In genomic region chrX:112642349-112642748, GRCh38 we compare ENCODE assay signal across 8 cellular contexts. TPM values are rescaled to one million over a fixed set of nuclear protein-coding genes. Genes with fewer than 3 reads are reported as not detected.
DNase-seq lines count a peak whose midpoint lies in the region; ATAC-seq, FAIRE-seq and TF ChIP-seq lines count a peak whose summit lies in the region.

No MANE protein-coding gene starts in this region.

- H3K4me3 ChIP-seq in DND-41 (ENCODE audit: low read depth in 1 of 2, low read length in 2 of 2) (no peak overlapping the region), epithelial cell of esophagus (ENCODE audit: low read length) (no peak overlapping the region), mesendoderm (ENCODE audit: low read length) (no peak overlapping the region), uterus (no peak overlapping the region)

- H3K9ac ChIP-seq in DND-41 (ENCODE audit: low read depth, low read length), result no peak overlapping the region
- H3K9ac ChIP-seq in mesendoderm (ENCODE audit: low read length), result no peak overlapping the region

- H2AK5ac ChIP-seq in mesendoderm (ENCODE audit: low read length), result no peak overlapping the region

- no peak overlapping the region for H4K8ac ChIP-seq in mesendoderm (ENCODE audit: low read depth, low read length)

- no peak for TF ChIP-seq POLR2A in uterus (IDR thresholded peaks at IDR 0.05)

- no peaks in the 10 kb centered on the region for H3K36me3 ChIP-seq in DND-41 (ENCODE audit: insufficient read depth, low read length)
- no peaks in the 10 kb centered on the region for H3K36me3 ChIP-seq in mesendoderm (ENCODE audit: control insufficient read depth, insufficient read depth, low read length)
- H3K36me3 ChIP-seq in uterus, result no peaks in the 10 kb centered on the region

- H3K9me3 ChIP-seq in DND-41 (ENCODE audit: insufficient read depth, low read length, severe bottlenecking), result no peaks in the 10 kb centered on the region
- no peaks in the 10 kb centered on the region for H3K9me3 ChIP-seq in uterus

- H3K79me1 ChIP-seq in mesendoderm (ENCODE audit: low read length), result no peaks in the 10 kb centered on the region

- H3K23ac ChIP-seq in mesendoderm (ENCODE audit: low read length), result no peak overlapping the region

- no peak overlapping the region for H3K4me2 ChIP-seq in DND-41 (ENCODE audit: insufficient read depth, low read length)
- H3K4me2 ChIP-seq in mesendoderm (ENCODE audit: low read length), result no peak overlapping the region

- no peak overlapping the region for H2BK15ac ChIP-seq in mesendoderm (replicated peaks; ENCODE audit: low read depth)

- ATAC-seq in DND-41 (ENCODE audit: insufficient read depth, low read depth) (peak; percentile 92), GM21723 (IDR thresholded peaks at IDR 0.05; ENCODE audit: unreplicated experiment) (peak; percentile 44), HG03045 (IDR thresholded peaks at IDR 0.05; ENCODE audit: unreplicated experiment) (no peak)

- intact Hi-C loops in uterus (cut with DNase I; ENCODE audit: low total_unique reads), result no loop called here

- H3K4me1 ChIP-seq in DND-41 (ENCODE audit: insufficient read depth, low read length), result peaks cover 7% of the 10 kb centered on the region
- H3K4me1 ChIP-seq in mesendoderm (ENCODE audit: control insufficient read depth, low read depth, low read length), result no peaks in the 10 kb centered on the region
- no peaks in the 10 kb centered on the region for H3K4me1 ChIP-seq in uterus

- no peak overlapping the region for H3K18ac ChIP-seq in mesendoderm (ENCODE audit: low read length)

- no CpG with 5 or more reads among the region's 3 CpGs for WGBS in mesendoderm (ENCODE audit: extremely low coverage, insufficient coverage, low lambda C conversion rate)

- peak; percentile 51 for FAIRE-seq in TTC549 (lab: Jason Lieb, UNC)

- H4K20me1 ChIP-seq in DND-41 (ENCODE audit: insufficient read depth, low read length), result no peaks in the 10 kb centered on the region

- H3K79me2 ChIP-seq in DND-41 (ENCODE audit: insufficient read depth, low read length), result no peaks in the 10 kb centered on the region
- no peaks in the 10 kb centered on the region for H3K79me2 ChIP-seq in mesendoderm (ENCODE audit: control insufficient read depth, insufficient read depth, low read length)

- no peak overlapping the region for H2BK5ac ChIP-seq in mesendoderm (ENCODE audit: low read length)

- peak; percentile 55 for DNase-seq in DND-41
- peak; percentile 8 for DNase-seq in NCI-H146 treated with DMSO at 0.1 percent for 48 hours (lab: John Stamatoyannopoulos, UW; ENCODE audit: unreplicated experiment)
- DNase-seq in epithelial cell of esophagus (ENCODE audit: low read depth), result peak; percentile 48
- DNase-seq in mesendoderm, result peak; percentile 72
- peak in 1 of 2 donors; percentile 16 for DNase-seq in uterus

- H3K27ac ChIP-seq in DND-41 (ENCODE audit: low read length), result no peak overlapping the region
- H3K27ac ChIP-seq in mesendoderm (ENCODE audit: low read depth, low read length), result no peak overlapping the region
- H3K27ac ChIP-seq in uterus, result no peak overlapping the region

- TF ChIP-seq CTCF in DND-41 (IDR thresholded peaks at IDR 0.05; ENCODE audit: borderline replicate concordance, extremely low read depth, low read length, poor library complexity, severe bottlenecking) (peak; percentile 80), epithelial cell of esophagus (IDR thresholded peaks at IDR 0.05; ENCODE audit: insufficient read depth, low read depth, low read length, missing control alignments) (peak; percentile 63), uterus (IDR thresholded peaks at IDR 0.05) (peak; percentile 49 to 65 (median 55))

- no peaks in the 10 kb centered on the region for H3K27me3 ChIP-seq in DND-41 (ENCODE audit: insufficient read depth, low read length, poor library complexity)
- no peaks in the 10 kb centered on the region for H3K27me3 ChIP-seq in mesendoderm (ENCODE audit: insufficient read depth, low read length, poor library complexity)
- no peaks in the 10 kb centered on the region for H3K27me3 ChIP-seq in uterus

- no peak overlapping the region for H2BK120ac ChIP-seq in mesendoderm (ENCODE audit: low read depth, low read length)

- H2AFZ ChIP-seq in DND-41 (ENCODE audit: low read depth, low read length), result no peak overlapping the region

- no peak overlapping the region for H3K56ac ChIP-seq in mesendoderm (ENCODE audit: low read length)

- H4K5ac ChIP-seq in mesendoderm (ENCODE audit: low read length), result no peak overlapping the region

- no peak overlapping the region for H3K4ac ChIP-seq in mesendoderm (ENCODE audit: low read depth, low read length)

RNA-seq across cellular contexts. Expression of gene LHFPL1, which starts 37.4 kb away (rescaled TPM):
- polyA plus RNA-seq in mesendoderm (2013, experiment 1 of 2), result 0.38 TPM
- polyA plus RNA-seq in mesendoderm (2013, experiment 2 of 2), result 0.50 TPM
- total RNA-seq in uterus, result under 1 TPM in 1 of 4 donors, not detected in 3; 0.83 TPM
